In genomic region chr2:119545076-119545475, GRCh38 we compare ENCODE assay signal across 12 cellular contexts. TPM values are rescaled to one million over a fixed set of nuclear protein-coding genes. Genes with fewer than 3 reads are reported as not detected.
DNase-seq lines count a peak whose midpoint lies in the region; ATAC-seq, FAIRE-seq and TF ChIP-seq lines count a peak whose summit lies in the region.
"Had no signal": no experiment of that assay in that cellular context is flagged by ENCODE, and none has a peak within 500 bp of the region (broad histone marks: within the 10 kb centered on the region; RNA-seq: fewer than 3 reads in every experiment).

No MANE protein-coding gene starts in this region.

- no peaks in the 10 kb centered on the region for H3K9me3 Mint-ChIP-seq in CD4-positive, alpha-beta T cell

- peak overlapping the region; percentile 84 for H3K9ac ChIP-seq in NT2/D1 (ENCODE audit: insufficient read length, low read depth)

- no peaks in the 10 kb centered on the region for H3K4me1 Mint-ChIP-seq in CD4-positive, alpha-beta T cell (ENCODE audit: low read depth)

- peaks cover 54% of the 10 kb centered on the region for H3K27me3 ChIP-seq in CD4-positive, alpha-beta T cell (ENCODE audit: control insufficient read depth, insufficient read depth, low read length)
- H3K27me3 ChIP-seq in NT2/D1 (ENCODE audit: insufficient read depth, insufficient read length) (peaks cover 8% of the 10 kb centered on the region), iPS DF 6.9 (ENCODE audit: control insufficient read depth, insufficient read depth, low read length) (no peaks in the 10 kb centered on the region; the same call in 1 of the 2 replicates), osteoblast (ENCODE audit: insufficient read depth, low read length) (peaks cover 36% of the 10 kb centered on the region)

- H3K79me2 ChIP-seq in osteoblast (ENCODE audit: insufficient read depth, low read length) = no peaks in the 10 kb centered on the region

- intact Hi-C loops in CD4-positive, alpha-beta T cell (cut with DNase I, micrococcal nuclease) = no loop called here

- H4K20me1 ChIP-seq in osteoblast (ENCODE audit: insufficient read depth, low read length) = no peaks in the 10 kb centered on the region

- TF ChIP-seq POLR2A in GM12892 (IDR thresholded peaks at IDR 0.05; ENCODE audit: low read depth, low read length) = no peak

- H3K9me3 ChIP-seq in CD4-positive, alpha-beta T cell (ENCODE audit: control insufficient read depth, low read length) = peaks cover under 1% of the 10 kb centered on the region
- H3K9me3 ChIP-seq in NT2/D1 (ENCODE audit: insufficient read depth, low read length) = no peaks in the 10 kb centered on the region
- H3K9me3 ChIP-seq in iPS DF 6.9 (ENCODE audit: control insufficient read depth, insufficient read depth, low read length) = no peaks in the 10 kb centered on the region
- no peaks in the 10 kb centered on the region for H3K9me3 ChIP-seq in osteoblast (ENCODE audit: low read depth, low read length)

- H3K36me3 Mint-ChIP-seq in CD4-positive, alpha-beta T cell (ENCODE audit: low read depth) = no peaks in the 10 kb centered on the region

- H3K4me2 ChIP-seq in osteoblast (ENCODE audit: insufficient read depth, low read length) = peak overlapping the region; percentile 88

- no peak for FAIRE-seq in GM12892 (lab: Jason Lieb, UNC)

- H2AFZ ChIP-seq in osteoblast (ENCODE audit: low read length) = no peak overlapping the region

- DNase-seq in CD4-positive, alpha-beta T cell = no peak
- DNase-seq in NT2/D1 (ENCODE audit: low read depth, low spot score) = no peak
- DNase-seq in iPS DF 6.9 (ENCODE audit: low read depth, low spot score) = no peak
- DNase-seq in osteoblast (ENCODE audit: insufficient read length, low spot score, missing footprints) = no peak
- no peak for DNase-seq in SKM-1 treated with dmso at 0.1 percent for 144 hours (lab: John Stamatoyannopoulos, UW; ENCODE audit: unreplicated experiment)
- no peak for DNase-seq in NCI-H524 treated with DMSO at 0.1 percent for 48 hours (lab: John Stamatoyannopoulos, UW)
- DNase-seq in GM12892 (ENCODE audit: insufficient read length) = no peak
- DNase-seq: EL; stimulated activated CD4-positive, alpha-beta T cell treated with anti-CD3 and anti-CD28 coated beads, Interleukin-4, amount 100 ng/mL, for 4 hours had no signal

- peak overlapping the region; percentile 49 for H3K4me3 Mint-ChIP-seq in CD4-positive, alpha-beta T cell

- CTCF ChIA-PET in CD4-positive, alpha-beta T cell (lab: Charles Lee) = no interaction called here

- no peak overlapping the region for H3K27ac ChIP-seq in CD4-positive, alpha-beta T cell (ENCODE audit: low read depth, low read length)
- H3K27ac ChIP-seq in iPS DF 6.9 (ENCODE audit: low read length) (no peak overlapping the region), osteoblast (ENCODE audit: low read depth, low read length) (no peak overlapping the region)

- H3K27me3 Mint-ChIP-seq in CD4-positive, alpha-beta T cell = peaks cover 73% of the 10 kb centered on the region

- H3K4me1 ChIP-seq in NT2/D1 (ENCODE audit: insufficient read depth, insufficient read length) (no peaks in the 10 kb centered on the region), iPS DF 6.9 (ENCODE audit: control insufficient read depth, insufficient read depth, low read length) (no peaks in the 10 kb centered on the region), osteoblast (ENCODE audit: insufficient read depth, low read length) (peaks cover 13% of the 10 kb centered on the region)

- TF ChIP-seq CTCF in CD4-positive, alpha-beta T cell (IDR thresholded peaks at IDR 0.05) = no peak
- TF ChIP-seq CTCF in osteoblast (IDR thresholded peaks at IDR 0.05; ENCODE audit: extremely low read depth, low read depth, low read length) = no peak

- POLR2A ChIA-PET in CD4-positive, alpha-beta T cell (lab: Charles Lee) = no interaction called here

- no peak overlapping the region for H3K27ac Mint-ChIP-seq in CD4-positive, alpha-beta T cell

- no peaks in the 10 kb centered on the region for H3K36me3 ChIP-seq in NT2/D1 (ENCODE audit: insufficient read depth, insufficient read length, low read length)
- H3K36me3 ChIP-seq in iPS DF 6.9 (ENCODE audit: control insufficient read depth, insufficient read depth, low read length) = no peaks in the 10 kb centered on the region
- H3K36me3 ChIP-seq in osteoblast (ENCODE audit: insufficient read depth, low read length) = no peaks in the 10 kb centered on the region

- no CpG with 5 or more reads among the region's 8 CpGs for WGBS in iPS DF 6.9 (ENCODE audit: insufficient coverage, insufficient read length)

- ATAC-seq in CD4-positive, alpha-beta T cell (ENCODE audit: poor library complexity) = no peak
- ATAC-seq in GM18909 (IDR thresholded peaks at IDR 0.05; ENCODE audit: poor library complexity, unreplicated experiment) = no peak

- H3K4me3 ChIP-seq in NT2/D1 (ENCODE audit: insufficient read length, low read depth) (peak overlapping the region; percentile 75), iPS DF 6.9 (ENCODE audit: low read length) (peak overlapping the region; percentile 76; the same call in 1 of the 2 replicates), osteoblast (ENCODE audit: insufficient read depth, low read length) (peak overlapping the region; percentile 74)

RNA-seq across cellular contexts. Expression of gene CFAP221, which starts 0.8 kb away (rescaled TPM):
- not detected for total RNA-seq in CD4-positive, alpha-beta T cell
- 0.36 and 1.2 TPM in 2 replicates for total RNA-seq in osteoblast
- not detected for polyA plus RNA-seq in GM12892 (2012; ENCODE audit: missing spikeins)
- total RNA-seq: NCI-H460 had no signal

RNA-seq across cellular contexts. Expression of gene SCTR, which starts 20.8 kb away (rescaled TPM):
- not detected for total RNA-seq in CD4-positive, alpha-beta T cell
- not detected in 2 replicates for total RNA-seq in osteoblast
- polyA plus RNA-seq in GM12892 (2012; ENCODE audit: missing spikeins) = not detected
- total RNA-seq: mesenteric fat pad, NCI-H460 had no signal
